ENCODE assay signal across 20 cellular contexts in the genomic region with DNA sequence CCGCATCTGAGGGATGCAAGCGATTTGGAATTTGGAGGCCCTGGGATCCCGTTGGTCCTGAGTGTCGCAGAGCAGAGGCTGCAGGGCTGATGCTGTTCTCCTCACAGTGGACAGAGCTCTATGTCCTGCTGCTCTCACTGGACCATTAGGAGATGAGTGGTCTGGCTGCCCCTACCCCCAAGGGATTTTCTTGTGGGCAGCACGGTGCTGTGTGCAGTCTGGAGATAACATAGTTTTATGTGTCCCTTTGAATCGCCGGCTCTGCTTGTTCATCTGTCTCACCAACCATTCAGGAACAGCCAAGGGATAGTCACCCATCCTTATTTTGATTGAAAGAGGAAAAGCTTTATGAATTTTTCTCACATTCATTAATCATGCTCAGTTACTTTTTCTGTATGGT. TPM values are rescaled to one million over a fixed set of nuclear protein-coding genes. Genes with fewer than 3 reads are reported as not detected.
"Had no signal": no experiment of that assay in that cellular context is flagged by ENCODE, and none has a peak within 500 bp of the region (broad histone marks: within the 10 kb centered on the region; RNA-seq: fewer than 3 reads in every experiment).

No MANE protein-coding gene starts in this region.

- H3K36me3 ChIP-seq: esophagus muscularis mucosa, gastroesophageal sphincter, heart right ventricle, left lung, lower lobe of right lung had no signal

- H3K27me3 ChIP-seq: dorsolateral prefrontal cortex, esophagus muscularis mucosa, foreskin keratinocyte, gastroesophageal sphincter, heart right ventricle, left lung had no signal

- H3K4me1 ChIP-seq: foreskin keratinocyte, heart right ventricle, left lung, lower lobe of right lung had no signal

- H3K4me3 ChIP-seq: coronary artery, dorsolateral prefrontal cortex, esophagus muscularis mucosa, gastroesophageal sphincter, heart right ventricle, left lung, lower lobe of right lung, mucosa of descending colon had no signal

- H3K9me3 ChIP-seq: esophagus muscularis mucosa, gastroesophageal sphincter, left lung, lower lobe of right lung, mucosa of descending colon had no signal

- H3K27ac ChIP-seq: coronary artery, dorsolateral prefrontal cortex, esophagus muscularis mucosa, foreskin keratinocyte, gastroesophageal sphincter, heart right ventricle, left lung, lower lobe of right lung had no signal

- DNase-seq: dermis blood vessel endothelial cell; dorsolateral prefrontal cortex; effector CD4-positive, alpha-beta T cell; effector memory CD4-positive, alpha-beta T cell; foreskin keratinocyte; head of caudate nucleus; heart right ventricle; hippocampal formation; left cardiac atrium; left lung; left ventricle myocardium superior; lower lobe of right lung; mesenchymal stem cell; mucosa of descending colon; naive B cell had no signal

- ATAC-seq: foreskin keratinocyte, gastroesophageal sphincter, heart right ventricle, left cardiac atrium, left lung, left ventricle myocardium superior, lower lobe of right lung, mucosa of descending colon had no signal

RNA-seq across cellular contexts. Expression of gene CHRM3, which starts 49.9 kb away (rescaled TPM):
- polyA plus RNA-seq: endothelial cell of umbilical vein, foreskin keratinocyte, keratinocyte had no signal
